ENCODE assay signal across 13 cellular contexts in genomic region chr12:21645041-21645500, GRCh38. TPM values are rescaled to one million over a fixed set of nuclear protein-coding genes. Genes with fewer than 3 reads are reported as not detected.
DNase-seq lines count a peak whose midpoint lies in the region; ATAC-seq and TF ChIP-seq lines count a peak whose summit lies in the region.
"Not testable (repeated sequence)": the region's sequence is repeated elsewhere in the genome, so short reads cannot be mapped to it uniquely, and the experiment has no call there.
"Had no signal": no experiment of that assay in that cellular context is flagged by ENCODE, and none has a peak within 500 bp of the region (broad histone marks: within the 10 kb centered on the region; RNA-seq: fewer than 3 reads in every experiment).

No MANE protein-coding gene starts in this region.

- H3K27me3 Mint-ChIP-seq in HFFc6 (ENCODE audit: insufficient read depth); activated B cell treated with CpG ODN at 0.5 μM for 24 hours; activated naive CD8-positive, alpha-beta T cell treated with anti-CD3 and anti-CD28 coated beads, Interleukin-2, amount 10 ng/mL, durations not matched to agents 7 days and 5 days: not testable (repeated sequence)

- H3K4me1 ChIP-seq in BE2C; trophoblast cell (ENCODE audit: control insufficient read depth in 1 of 2, insufficient read depth in 2 of 2, low read length in 2 of 2): not testable (repeated sequence)

- not testable (repeated sequence) for H3K4me3 ChIP-seq in BE2C (ENCODE audit: low read depth, low read length); fibroblast of villous mesenchyme (ENCODE audit: low read depth, low read length); trophoblast cell (ENCODE audit: low read depth, low read length)

- H3K36me3 ChIP-seq in BE2C (peaks cover 94% of the 10 kb centered on the region), trophoblast cell (ENCODE audit: control insufficient read depth in 1 of 2, insufficient read depth in 2 of 2, low read length in 2 of 2) (peaks cover 0 to 16% of the 10 kb centered on the region in 2 experiments)

- H3K27ac Mint-ChIP-seq in HFFc6: peak overlapping the region; percentile 56
- peak overlapping the region; percentile 12 for H3K27ac Mint-ChIP-seq in activated B cell treated with CpG ODN at 0.5 μM for 24 hours
- H3K27ac Mint-ChIP-seq in activated naive CD8-positive, alpha-beta T cell treated with anti-CD3 and anti-CD28 coated beads, Interleukin-2, amount 10 ng/mL, durations not matched to agents 7 days and 5 days: peak overlapping the region; percentile 55

- H2BK120ac ChIP-seq in trophoblast cell (ENCODE audit: insufficient read depth, low read length, poor library complexity): not testable (repeated sequence)

- H3K9me3 Mint-ChIP-seq in HFFc6; activated B cell treated with CpG ODN at 0.5 μM for 24 hours; activated naive CD8-positive, alpha-beta T cell treated with anti-CD3 and anti-CD28 coated beads, Interleukin-2, amount 10 ng/mL, durations not matched to agents 7 days and 5 days: not testable (repeated sequence)

- H4K91ac ChIP-seq in trophoblast cell (ENCODE audit: low read depth, low read length): not testable (repeated sequence)

- H3K18ac ChIP-seq in trophoblast cell (ENCODE audit: low read length): not testable (repeated sequence)

- H2BK12ac ChIP-seq in trophoblast cell (ENCODE audit: low read length): not testable (repeated sequence)

- not testable (repeated sequence) for H3K27me3 ChIP-seq in BE2C; trophoblast cell (ENCODE audit: insufficient read depth, low read length)

- H2BK5ac ChIP-seq in trophoblast cell (ENCODE audit: low read depth, low read length, poor library complexity): not testable (repeated sequence)

- H3K23ac ChIP-seq in trophoblast cell (ENCODE audit: low read length): not testable (repeated sequence)

- H3K36me3 Mint-ChIP-seq in HFFc6 (ENCODE audit: low read depth) (peaks cover 57% of the 10 kb centered on the region), activated B cell treated with CpG ODN at 0.5 μM for 24 hours (ENCODE audit: low read depth) (peaks cover 85% of the 10 kb centered on the region)
- peaks cover 47% of the 10 kb centered on the region for H3K36me3 Mint-ChIP-seq in activated naive CD8-positive, alpha-beta T cell treated with anti-CD3 and anti-CD28 coated beads, Interleukin-2, amount 10 ng/mL, durations not matched to agents 7 days and 5 days

- not testable (repeated sequence) for ATAC-seq in activated B cell treated with CpG ODN at 0.5 μM for 24 hours (ENCODE audit: low read depth); activated naive CD8-positive, alpha-beta T cell treated with anti-CD3 and anti-CD28 coated beads, Interleukin-2, amount 10 ng/mL, durations not matched to agents 7 days and 5 days (ENCODE audit: low read depth)

- intact Hi-C loops in activated B cell treated with CpG ODN at 0.5 μM for 24 hours (cut with micrococcal nuclease): not testable (repeated sequence)

- H2AFZ ChIP-seq in trophoblast cell (ENCODE audit: insufficient read depth, low read length, poor library complexity): not testable (repeated sequence)

- CTCF ChIA-PET in activated B cell treated with CpG ODN at 0.5 μM for 24 hours (lab: Charles Lee): not testable (repeated sequence)

- POLR2A ChIA-PET in activated B cell treated with CpG ODN at 0.5 μM for 24 hours (lab: Charles Lee): interaction anchor here (0.6 kb wide), 1 partner anchor 93 kb away, joined by 3 read pairs; no protein-coding TSS in a partner anchor
- POLR2A ChIA-PET in activated naive CD8-positive, alpha-beta T cell treated with anti-CD3 and anti-CD28 coated beads, Interleukin-2, amount 10 ng/mL, durations not matched to agents 7 days and 5 days (lab: Charles Lee): not testable (repeated sequence)

- H3K9ac ChIP-seq in trophoblast cell (ENCODE audit: low read length): not testable (repeated sequence)

- not testable (repeated sequence) for H2AK5ac ChIP-seq in trophoblast cell (ENCODE audit: low read length)

- not testable (repeated sequence) for H3K4me3 Mint-ChIP-seq in HFFc6; activated B cell treated with CpG ODN at 0.5 μM for 24 hours; activated naive CD8-positive, alpha-beta T cell treated with anti-CD3 and anti-CD28 coated beads, Interleukin-2, amount 10 ng/mL, durations not matched to agents 7 days and 5 days

- H3K27ac ChIP-seq in trophoblast cell (ENCODE audit: low read depth, low read length): peak overlapping the region; percentile 20

- H3K79me2 ChIP-seq in trophoblast cell (ENCODE audit: control insufficient read depth, insufficient read depth, low read length, poor library complexity): not testable (repeated sequence)

- not testable (repeated sequence) for H3K79me1 ChIP-seq in trophoblast cell (ENCODE audit: low read length)

- not testable (repeated sequence) for H3K4me2 ChIP-seq in trophoblast cell (ENCODE audit: low read length)

- H3K4ac ChIP-seq in trophoblast cell (ENCODE audit: low read depth, low read length): not testable (repeated sequence)

- H4K12ac ChIP-seq in trophoblast cell (ENCODE audit: low read depth, low read length): not testable (repeated sequence)

- not testable (repeated sequence) for TF ChIP-seq CTCF in BE2C (IDR thresholded peaks at IDR 0.05; ENCODE audit: low read depth, low read length); HFFc6 (IDR thresholded peaks at IDR 0.05); activated B cell treated with CpG ODN at 0.5 μM for 24 hours (IDR thresholded peaks at IDR 0.05); fibroblast of villous mesenchyme (IDR thresholded peaks at IDR 0.05; ENCODE audit: insufficient read depth, low read depth, low read length)

- WGBS in trophoblast cell (ENCODE audit: extremely low coverage, insufficient coverage, insufficient read length): no CpG with 5 or more reads among the region's 7 CpGs

- not testable (repeated sequence) for H4K8ac ChIP-seq in trophoblast cell (ENCODE audit: low read depth, low read length)

- not testable (repeated sequence) for H3K9me3 ChIP-seq in BE2C; trophoblast cell (ENCODE audit: insufficient read depth, low read depth, low read length)

- peaks cover 26% of the 10 kb centered on the region for H3K4me1 Mint-ChIP-seq in HFFc6 (ENCODE audit: low read depth)
- not testable (repeated sequence) for H3K4me1 Mint-ChIP-seq in activated B cell treated with CpG ODN at 0.5 μM for 24 hours
- H3K4me1 Mint-ChIP-seq in activated naive CD8-positive, alpha-beta T cell treated with anti-CD3 and anti-CD28 coated beads, Interleukin-2, amount 10 ng/mL, durations not matched to agents 7 days and 5 days: peaks cover 46% of the 10 kb centered on the region

- DNase-seq in BE2C (peak; percentile 29), NCI-H82 treated with DMSO at 0.1 percent for 48 hours (lab: John Stamatoyannopoulos, UW; ENCODE audit: unreplicated experiment) (peak; percentile 81), fibroblast of villous mesenchyme (ENCODE audit: low read depth) (peak; percentile 64), kidney glomerular epithelial cell (lab: John Stamatoyannopoulos, UW) (peak; percentile 13)
- not testable (repeated sequence) for DNase-seq in HFFc6; activated B cell treated with CpG ODN at 0.5 μM for 24 hours; activated naive CD8-positive, alpha-beta T cell treated with anti-CD3 and anti-CD28 coated beads, Interleukin-2, amount 10 ng/mL, durations not matched to agents 7 days and 5 days; trophoblast cell

- not testable (repeated sequence) for H3K14ac ChIP-seq in trophoblast cell (ENCODE audit: low read length)

RNA-seq across cellular contexts. Expression of gene LDHB, which starts 12.6 kb away (rescaled TPM):
- polyA plus RNA-seq in BE2C (2012; ENCODE audit: insufficient read depth, insufficient read length, low read depth): 908 TPM
- total RNA-seq in HFFc6 (2021; fragmentation: NEBNext Ultra II Directional; extraction: Animal tissue kit (Norgen Biotek cat#: 25700)): 100 to 1,000 TPM; 635 to 852 (median 715) TPM
- total RNA-seq in activated B cell treated with CpG ODN at 0.5 μM for 24 hours (385 and 440 TPM in 2 replicates), fibroblast of villous mesenchyme (525 and 613 TPM in 2 replicates)
- total RNA-seq in activated naive CD8-positive, alpha-beta T cell treated with anti-CD3 and anti-CD28 coated beads, Interleukin-2, amount 10 ng/mL, durations not matched to agents 7 days and 5 days: 100 to 1,000 TPM; 911 to 954 TPM
- polyA plus RNA-seq in trophoblast cell (2013): 272 and 278 TPM in 2 replicates

RNA-seq across cellular contexts. Expression of gene GYS2, which starts 40.4 kb away (rescaled TPM):
- polyA plus RNA-seq in BE2C (2012; ENCODE audit: insufficient read depth, insufficient read length, low read depth): not detected
- total RNA-seq in HFFc6 (2021; fragmentation: NEBNext Ultra II Directional; extraction: Animal tissue kit (Norgen Biotek cat#: 25700)): not detected
- total RNA-seq in activated B cell treated with CpG ODN at 0.5 μM for 24 hours (not detected in 2 replicates), fibroblast of villous mesenchyme (not detected in 2 replicates)
- total RNA-seq in activated naive CD8-positive, alpha-beta T cell treated with anti-CD3 and anti-CD28 coated beads, Interleukin-2, amount 10 ng/mL, durations not matched to agents 7 days and 5 days: under 1 TPM; 0.14 to 0.17 TPM
- polyA plus RNA-seq in trophoblast cell (2013): 0.03 TPM in 1 of 2 replicates, not detected in the other
- total RNA-seq: CD8-positive, alpha-beta memory T cell; cerebellum; frontal cortex; PC-9; upper lobe of right lung had no signal
- polyA plus RNA-seq: CD8-positive, alpha-beta memory T cell had no signal
